In genomic region chr11:117792992-117793391, GRCh38 we compare ENCODE assay signal across 19 cellular contexts. TPM values are rescaled to one million over a fixed set of nuclear protein-coding genes. Genes with fewer than 3 reads are reported as not detected.
"Had no signal": no experiment of that assay in that cellular context is flagged by ENCODE, and none has a peak within 500 bp of the region (broad histone marks: within the 10 kb centered on the region; RNA-seq: fewer than 3 reads in every experiment).

No MANE protein-coding gene starts in this region.

- H3K4me3 ChIP-seq: body of pancreas, coronary artery, lung, stomach, thoracic aorta, upper lobe of right lung had no signal

- DNase-seq: activated CD4-positive, alpha-beta memory T cell treated with anti-CD3 and anti-CD28 coated beads, Interleukin-2, amount 10 ng/mL, durations not matched to agents 7 days and 5 days; activated CD4-positive, alpha-beta T cell treated with anti-CD3 and anti-CD28 coated beads for 48 hours; activated CD4-positive, CD25-positive, alpha-beta regulatory T cell; activated CD8-positive, alpha-beta memory T cell treated with anti-CD3 and anti-CD28 coated beads, Interleukin-2, amount 10 ng/mL, durations not matched to agents 7 days and 5 days; activated naive CD4-positive, alpha-beta T cell treated with Interleukin-2 at 50 U/mL for 16 hours; activated naive CD8-positive, alpha-beta T cell treated with anti-CD3 and anti-CD28 coated beads, Interleukin-2, amount 10 ng/mL, durations not matched to agents 7 days and 5 days; central memory CD4-positive, alpha-beta T cell; erythroblast; foreskin melanocyte; glutamatergic neuron; stimulated activated CD4-positive, alpha-beta T cell treated with anti-CD3 and anti-CD28 coated beads, Interleukin-4, amount 100 ng/mL, for 24 hours; stomach had no signal

- FAIRE-seq: endometrium, kidney had no signal

- H3K36me3 ChIP-seq: stomach, thoracic aorta, upper lobe of right lung had no signal

- H3K27ac ChIP-seq: body of pancreas, coronary artery, stomach, thoracic aorta, upper lobe of right lung had no signal

- H3K9me3 ChIP-seq: body of pancreas, stomach, thoracic aorta, upper lobe of right lung had no signal

RNA-seq across cellular contexts. Expression of gene FXYD2, which starts 31.6 kb away (rescaled TPM):
- total RNA-seq: thoracic aorta had no signal
